ENCODE assay signal across 9 cellular contexts in genomic region chr16:27253526-27253930, GRCh38. TPM values are rescaled to one million over a fixed set of nuclear protein-coding genes. Genes with fewer than 3 reads are reported as not detected.
DNase-seq lines count a peak whose midpoint lies in the region; ATAC-seq and TF ChIP-seq lines count a peak whose summit lies in the region.
"Had no signal": no experiment of that assay in that cellular context is flagged by ENCODE, and none has a peak within 500 bp of the region (broad histone marks: within the 10 kb centered on the region; RNA-seq: fewer than 3 reads in every experiment).

No MANE protein-coding gene starts in this region.

- peaks cover 1% of the 10 kb centered on the region for H3K9me3 Mint-ChIP-seq in activated naive CD4-positive, alpha-beta T cell treated with anti-CD3 and anti-CD28 coated beads for 36 hours

- peak overlapping the region; percentile 44 for H3K4me3 Mint-ChIP-seq in activated naive CD4-positive, alpha-beta T cell treated with anti-CD3 and anti-CD28 coated beads for 36 hours

- H3K36me3 ChIP-seq in adipocyte (ENCODE audit: control insufficient read depth, insufficient read depth, low read length, severe bottlenecking) = peaks cover 21% of the 10 kb centered on the region
- H3K36me3 ChIP-seq in upper lobe of right lung = peaks cover 25% of the 10 kb centered on the region
- no peaks in the 10 kb centered on the region for H3K36me3 ChIP-seq in H7 (replicated peaks; ENCODE audit: control insufficient read depth, insufficient read depth, low read length)

- H3K4me1 ChIP-seq in adipocyte (ENCODE audit: control insufficient read depth, insufficient read depth, low read length) (peaks cover 24% of the 10 kb centered on the region), upper lobe of right lung (peaks cover 24% of the 10 kb centered on the region)

- H3K27ac Mint-ChIP-seq in activated naive CD4-positive, alpha-beta T cell treated with anti-CD3 and anti-CD28 coated beads for 36 hours = peak overlapping the region; percentile 92

- CTCF ChIA-PET in activated naive CD4-positive, alpha-beta T cell treated with anti-CD3 and anti-CD28 coated beads for 36 hours (lab: Charles Lee) = interaction anchor here (1.0 to 2.5 kb wide), 3 partner anchors 19 to 115 kb away, joined by 3 to 18 read pairs (median 5); no protein-coding TSS in a partner anchor

- intact Hi-C loops in activated naive CD4-positive, alpha-beta T cell treated with anti-CD3 and anti-CD28 coated beads for 36 hours (cut with micrococcal nuclease) = loop anchor here (5.0 to 10.0 kb wide), 3 partner anchors 114 to 931 kb away; no protein-coding TSS in a partner anchor
- intact Hi-C loops in upper lobe of right lung (cut with DNase I) = no loop called here

- peaks cover 91% of the 10 kb centered on the region for H3K4me1 Mint-ChIP-seq in activated naive CD4-positive, alpha-beta T cell treated with anti-CD3 and anti-CD28 coated beads for 36 hours (ENCODE audit: low read depth)

- peak overlapping the region; percentile 11 for H3K9ac ChIP-seq in adipocyte (ENCODE audit: low read length)

- peak; percentile 68 for ATAC-seq in upper lobe of right lung
- no peak for ATAC-seq in HG03280 (IDR thresholded peaks at IDR 0.05; ENCODE audit: unreplicated experiment)

- peak overlapping the region; percentile 10 for H3K4me3 ChIP-seq in adipocyte (ENCODE audit: low read length)
- no peak overlapping the region for H3K4me3 ChIP-seq in upper lobe of right lung
- H3K4me3 ChIP-seq in H7 (ENCODE audit: insufficient read depth, low read depth, low read length) = no peak overlapping the region

- no peak for DNase-seq in activated naive CD4-positive, alpha-beta T cell treated with anti-CD3 and anti-CD28 coated beads for 36 hours
- DNase-seq in activated naive CD4-positive, alpha-beta T cell (lab: John Stamatoyannopoulos, UW) = no peak
- DNase-seq in adipocyte (ENCODE audit: low read depth) (peak; percentile 77), kidney glomerular epithelial cell (lab: John Stamatoyannopoulos, UW) (peak; percentile 75), upper lobe of right lung (no peak), H7 (no peak), globus pallidus (ENCODE audit: low spot score) (no peak)
- DNase-seq: DMS79 treated with DMSO at 0.1 percent for 48 hours had no signal

- H3K27me3 Mint-ChIP-seq in activated naive CD4-positive, alpha-beta T cell treated with anti-CD3 and anti-CD28 coated beads for 36 hours (ENCODE audit: low read depth) = no peaks in the 10 kb centered on the region

- peak overlapping the region; percentile 33 for H3K27ac ChIP-seq in upper lobe of right lung

- H3K27me3 ChIP-seq in adipocyte (replicated peaks; ENCODE audit: control insufficient read depth, insufficient read depth, low read length) = no peaks in the 10 kb centered on the region
- H3K27me3 ChIP-seq in upper lobe of right lung = no peaks in the 10 kb centered on the region
- H3K27me3 ChIP-seq in H7 (ENCODE audit: control insufficient read depth, insufficient read depth, low read length) = no peaks in the 10 kb centered on the region

- H3K9me3 ChIP-seq in adipocyte (ENCODE audit: control insufficient read depth, low read length) (no peaks in the 10 kb centered on the region), upper lobe of right lung (no peaks in the 10 kb centered on the region)

- peaks cover 32% of the 10 kb centered on the region for H3K36me3 Mint-ChIP-seq in activated naive CD4-positive, alpha-beta T cell treated with anti-CD3 and anti-CD28 coated beads for 36 hours (ENCODE audit: low read depth)

- no peak for TF ChIP-seq CTCF in upper lobe of right lung (IDR thresholded peaks at IDR 0.05)

RNA-seq across cellular contexts. Expression of gene NSMCE1, which starts 15.0 kb away (rescaled TPM):
- total RNA-seq in activated naive CD4-positive, alpha-beta T cell treated with anti-CD3 and anti-CD28 coated beads for 36 hours = 100 to 1,000 TPM; 112 to 117 TPM
- 49.2 TPM for total RNA-seq in upper lobe of right lung
- 22.8 and 24.7 TPM in 2 replicates for total RNA-seq in H7 (2014; rRNA removed; shearing (Covaris generic))

RNA-seq across cellular contexts. Expression of gene KDM8, which starts 50.2 kb away (rescaled TPM):
- total RNA-seq in activated naive CD4-positive, alpha-beta T cell treated with anti-CD3 and anti-CD28 coated beads for 36 hours = 10 to 100 TPM; 11.3 to 13.9 TPM
- 6.1 TPM for total RNA-seq in upper lobe of right lung
- 7.6 and 12.2 TPM in 2 replicates for total RNA-seq in H7 (2014; rRNA removed; shearing (Covaris generic))

Comparison
In these comparisons a context has a peak if more than half of its experiments do, and no peak if none do; other contexts are left out.
1. DNase-seq: peak in adipocyte (single experiment) and kidney glomerular epithelial cell (single experiment); none in activated naive CD4-positive, alpha-beta T cell treated with anti-CD3 and anti-CD28 coated beads for 36 hours (single experiment), activated naive CD4-positive, alpha-beta T cell (0 of 4), upper lobe of right lung (single experiment), H7 (single experiment) and globus pallidus (single experiment).